29 cellular contexts compared by ENCODE assay signal in the genomic region with DNA sequence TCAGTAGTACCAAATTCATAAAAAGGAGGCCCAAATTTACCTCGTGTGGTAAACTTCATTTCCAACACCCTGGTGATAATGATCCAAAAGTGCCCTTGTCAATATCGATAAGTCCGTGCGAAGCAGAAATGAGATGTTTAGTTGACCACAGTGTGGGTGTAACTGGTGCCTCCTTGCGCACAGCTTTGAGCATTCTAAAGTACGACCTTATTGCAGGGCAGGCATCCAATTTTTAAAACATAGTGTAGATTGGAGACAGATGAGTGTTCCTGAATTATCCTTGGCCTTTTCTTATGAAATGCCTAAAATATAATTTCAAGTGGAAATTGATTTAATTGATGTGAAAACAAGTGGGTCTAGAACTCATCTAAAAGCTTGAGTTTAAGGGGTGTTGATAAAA.
"Had no signal": no experiment of that assay in that cellular context is flagged by ENCODE, and none has a peak within 500 bp of the region (broad histone marks: within the 10 kb centered on the region; RNA-seq: fewer than 3 reads in every experiment).

No MANE protein-coding gene starts in this region.

- H3K4me1 ChIP-seq: esophagus squamous epithelium had no signal

- FAIRE-seq: colon, endometrium, endothelial cell of umbilical vein, frontal cortex, TTC549 had no signal

- H3K27ac ChIP-seq: epithelial cell of prostate, esophagus squamous epithelium, heart left ventricle, VCaP had no signal

- H3K36me3 ChIP-seq: esophagus squamous epithelium had no signal

- H3K4me3 ChIP-seq: esophagus squamous epithelium, heart left ventricle had no signal

- H3K9me3 ChIP-seq: esophagus squamous epithelium, heart left ventricle had no signal

- ATAC-seq: activated CD8-positive, alpha-beta memory T cell treated with anti-CD3 and anti-CD28 coated beads, Interleukin-2, amount 10 ng/mL, durations not matched to agents 7 days and 5 days; activated CD8-positive, alpha-beta T cell treated with anti-CD3 and anti-CD28 coated beads, Interleukin-2, amount 10 ng/mL, durations not matched to agents 7 days and 5 days; activated naive CD4-positive, alpha-beta T cell treated with anti-CD3 and anti-CD28 coated beads, Interleukin-2, amount 50 U/mL, for 72 hours; heart left ventricle; WTC11 had no signal

- H3K27me3 ChIP-seq: heart left ventricle had no signal

- DNase-seq: activated CD4-positive, alpha-beta T cell treated with anti-CD3 and anti-CD28 coated beads for 48 hours; activated CD4-positive, alpha-beta T cell treated with anti-CD3 and anti-CD28 coated beads, Interleukin-2, amount 50 U/mL, for 1 hour; activated CD4-positive, alpha-beta T cell treated with anti-CD3 and anti-CD28 coated beads, Interleukin-2, amount 50 U/mL, for 48 hours; activated CD8-positive, alpha-beta memory T cell treated with anti-CD3 and anti-CD28 coated beads, Interleukin-2, amount 10 ng/mL, durations not matched to agents 7 days and 5 days; activated CD8-positive, alpha-beta memory T cell treated with anti-CD3 and anti-CD28 coated beads, Interleukin-2, amount 50 U/mL, for 4 hours; activated CD8-positive, alpha-beta T cell treated with anti-CD3 and anti-CD28 coated beads, Interleukin-2, amount 10 ng/mL, durations not matched to agents 7 days and 5 days; activated gamma-delta T cell; activated naive CD4-positive, alpha-beta T cell; activated naive CD4-positive, alpha-beta T cell treated with anti-CD3 and anti-CD28 coated beads, Interleukin-2, amount 10 ng/mL, durations not matched to agents 7 days and 5 days; activated naive CD8-positive, alpha-beta T cell treated with anti-CD3 and anti-CD28 coated beads, Interleukin-2, amount 10 ng/mL, durations not matched to agents 7 days and 5 days; activated T-cell treated with anti-CD3 and anti-CD28 coated beads, Interleukin-2, amount 50 U/mL, for 1 hour; activated T-cell treated with anti-CD3 and anti-CD28 coated beads, Interleukin-2, amount 50 U/mL, for 48 hours; anterior cingulate cortex; caudate nucleus; cortex of kidney; dermis blood vessel endothelial cell; effector CD8-positive, alpha-beta T cell; esophagus squamous epithelium; heart left ventricle; T-helper 2 cell had no signal
